28 cellular contexts compared by ENCODE assay signal in the genomic region with DNA sequence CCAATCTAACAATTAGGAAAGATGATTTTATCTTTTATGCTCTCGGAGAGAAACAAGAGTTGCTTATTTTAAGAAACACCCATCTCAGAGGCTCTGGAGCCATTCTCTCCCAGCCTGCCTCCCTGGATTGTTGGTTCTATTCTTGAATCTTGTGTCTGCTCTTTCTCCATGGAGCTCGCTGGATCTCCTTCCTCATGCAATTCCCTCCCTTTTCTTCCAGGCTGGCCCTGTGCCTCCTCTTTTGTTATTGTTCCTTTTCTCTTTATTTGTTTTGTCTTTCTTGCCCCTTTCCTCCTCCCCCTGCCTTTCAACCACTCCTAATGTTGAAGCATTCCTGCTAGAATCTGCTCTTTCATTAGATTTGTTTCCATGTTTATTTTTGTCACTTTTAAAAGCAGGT.
"Had no signal": no experiment of that assay in that cellular context is flagged by ENCODE, and none has a peak within 500 bp of the region (broad histone marks: within the 10 kb centered on the region; RNA-seq: fewer than 3 reads in every experiment).

No MANE protein-coding gene starts in this region.

- H3K9me3 Mint-ChIP-seq: activated CD4-positive, alpha-beta memory T cell treated with anti-CD3 and anti-CD28 coated beads for 36 hours; activated CD4-positive, alpha-beta T cell treated with anti-CD3 and anti-CD28 coated beads, Interleukin-2, amount 10 ng/mL, durations not matched to agents 24 days and 14 days; activated naive CD4-positive, alpha-beta T cell treated with anti-CD3 and anti-CD28 coated beads, Interleukin-2, amount 50 U/mL, for 24 hours; activated naive CD8-positive, alpha-beta T cell treated with anti-CD3 and anti-CD28 coated beads, Interleukin-2, amount 50 U/mL, for 24 hours; activated T-cell treated with anti-CD3 and anti-CD28 coated beads, Interleukin-2, amount 50 U/mL, for 4 hours; activated T-helper 2 cell treated with anti-CD3 and anti-CD28 coated beads, Interferon-gamma antibody, Interleukin-2, Interleukin-4, amounts not matched to agents 10 μg/mL and 5 μg/mL and 100 μg/mL, durations not matched to agents 14 hours and 24 hours and 36 hours had no signal

- H3K4me3 Mint-ChIP-seq: activated CD4-positive, alpha-beta memory T cell treated with anti-CD3 and anti-CD28 coated beads for 36 hours; activated CD4-positive, alpha-beta T cell treated with anti-CD3 and anti-CD28 coated beads, Interleukin-2, amount 10 ng/mL, durations not matched to agents 24 days and 14 days; activated naive CD4-positive, alpha-beta T cell treated with anti-CD3 and anti-CD28 coated beads, Interleukin-2, amount 50 U/mL, for 24 hours; activated naive CD8-positive, alpha-beta T cell treated with anti-CD3 and anti-CD28 coated beads, Interleukin-2, amount 50 U/mL, for 24 hours; activated T-cell treated with anti-CD3 and anti-CD28 coated beads, Interleukin-2, amount 50 U/mL, for 4 hours; mesothelial cell of epicardium; naive thymus-derived CD4-positive, alpha-beta T cell; T-helper 17 cell; type B pancreatic cell had no signal

- H3K9me3 ChIP-seq: breast epithelium, gastrocnemius medialis, right lobe of liver, thoracic aorta, uterus had no signal

- H3K27me3 ChIP-seq: breast epithelium, gastrocnemius medialis, hepatocyte, right lobe of liver, uterus had no signal

- H3K36me3 Mint-ChIP-seq: activated CD4-positive, alpha-beta memory T cell treated with anti-CD3 and anti-CD28 coated beads for 36 hours; activated naive CD4-positive, alpha-beta T cell treated with anti-CD3 and anti-CD28 coated beads, Interleukin-2, amount 50 U/mL, for 24 hours; mesothelial cell of epicardium; naive thymus-derived CD4-positive, alpha-beta T cell; type B pancreatic cell had no signal

- H3K4me1 ChIP-seq: breast epithelium, right lobe of liver, uterus had no signal

- DNase-seq: activated CD4-positive, alpha-beta memory T cell treated with anti-CD3 and anti-CD28 coated beads for 36 hours; activated CD4-positive, alpha-beta T cell treated with anti-CD3 and anti-CD28 coated beads, Interleukin-2, amount 10 ng/mL, durations not matched to agents 24 days and 14 days; activated CD4-positive, CD25-positive, alpha-beta regulatory T cell treated with anti-CD3 and anti-CD28 coated beads, Interleukin-2, amount 50 U/mL, for 72 hours; activated naive CD8-positive, alpha-beta T cell treated with anti-CD3 and anti-CD28 coated beads, Interleukin-2, amount 50 U/mL, for 24 hours; activated T-cell treated with anti-CD3 and anti-CD28 coated beads, Interleukin-2, amount 50 U/mL, for 4 hours; amygdala; central memory CD4-positive, alpha-beta T cell; dermis blood vessel endothelial cell; effector CD4-positive, alpha-beta T cell; gastrocnemius medialis; glutamatergic neuron; left cardiac atrium; left ventricle myocardium superior; mammary epithelial cell; naive thymus-derived CD4-positive, alpha-beta T cell; right lobe of liver; stimulated activated CD4-positive, alpha-beta T cell treated with anti-CD3 and anti-CD28 coated beads, Interleukin-2, amount 100 ng/mL, for 48 hours; stimulated activated naive CD8-positive, alpha-beta T cell treated with anti-CD3 and anti-CD28 coated beads, Interleukin-15, Interleukin-2, amounts not matched to agents 100 U/mL and 50 U/mL, for 24 hours; T-helper 17 cell; T1000; uterus had no signal

- H3K4me1 Mint-ChIP-seq: activated CD4-positive, alpha-beta T cell treated with anti-CD3 and anti-CD28 coated beads, Interleukin-2, amount 10 ng/mL, durations not matched to agents 24 days and 14 days; activated naive CD4-positive, alpha-beta T cell treated with anti-CD3 and anti-CD28 coated beads, Interleukin-2, amount 50 U/mL, for 24 hours; activated naive CD8-positive, alpha-beta T cell treated with anti-CD3 and anti-CD28 coated beads, Interleukin-2, amount 50 U/mL, for 24 hours; mesothelial cell of epicardium; naive thymus-derived CD4-positive, alpha-beta T cell; T-helper 17 cell had no signal

- ATAC-seq: activated naive CD8-positive, alpha-beta T cell treated with anti-CD3 and anti-CD28 coated beads, Interleukin-2, amount 50 U/mL, for 24 hours; activated T-cell treated with anti-CD3 and anti-CD28 coated beads, Interleukin-2, amount 50 U/mL, for 4 hours; gastrocnemius medialis; left cardiac atrium; left ventricle myocardium superior; naive thymus-derived CD4-positive, alpha-beta T cell; right lobe of liver; stimulated activated naive CD8-positive, alpha-beta T cell treated with anti-CD3 and anti-CD28 coated beads, Interleukin-15, Interleukin-2, amounts not matched to agents 100 U/mL and 50 U/mL, for 24 hours; T-helper 17 cell had no signal

- H3K27ac ChIP-seq: breast epithelium, hepatocyte, right lobe of liver, thoracic aorta, uterus had no signal

- H3K36me3 ChIP-seq: breast epithelium, gastrocnemius medialis, right lobe of liver, thoracic aorta, uterus had no signal

- H3K27ac Mint-ChIP-seq: activated CD4-positive, alpha-beta memory T cell treated with anti-CD3 and anti-CD28 coated beads for 36 hours; activated CD4-positive, alpha-beta T cell treated with anti-CD3 and anti-CD28 coated beads, Interleukin-2, amount 10 ng/mL, durations not matched to agents 24 days and 14 days; activated naive CD4-positive, alpha-beta T cell treated with anti-CD3 and anti-CD28 coated beads, Interleukin-2, amount 50 U/mL, for 24 hours; activated naive CD8-positive, alpha-beta T cell treated with anti-CD3 and anti-CD28 coated beads, Interleukin-2, amount 50 U/mL, for 24 hours; activated T-helper 2 cell treated with anti-CD3 and anti-CD28 coated beads, Interferon-gamma antibody, Interleukin-2, Interleukin-4, amounts not matched to agents 10 μg/mL and 5 μg/mL and 100 μg/mL, durations not matched to agents 14 hours and 24 hours and 36 hours; mesothelial cell of epicardium; naive thymus-derived CD4-positive, alpha-beta T cell; T-helper 17 cell; type B pancreatic cell had no signal

- H3K4me3 ChIP-seq: breast epithelium, gastrocnemius medialis, hepatocyte, right lobe of liver, thoracic aorta, uterus had no signal

- H3K27me3 Mint-ChIP-seq: activated CD4-positive, alpha-beta T cell treated with anti-CD3 and anti-CD28 coated beads, Interleukin-2, amount 10 ng/mL, durations not matched to agents 24 days and 14 days; type B pancreatic cell had no signal
